In genomic region chr1:213650603-213651002, GRCh38 we compare ENCODE assay signal across 1 cellular context.
TF ChIP-seq lines count a peak whose summit lies in the region.

No MANE protein-coding gene starts in this region.

TF ChIP-seq in HepG2, 621 proteins besides CTCF, POLR2A, EP300 and RAD21 (continued from another document and continues in another):
- TF ChIP-seq HMGXB3 (CRISPR knock-in tag; IDR thresholded peaks at IDR 0.05; ENCODE audit: borderline replicate concordance) (no peak), ZNF276 (CRISPR knock-in tag; IDR thresholded peaks at IDR 0.05; ENCODE audit: low read depth) (no peak), ZNF709 (CRISPR knock-in tag; IDR thresholded peaks at IDR 0.05) (no peak; the same call in 1 of the 2 replicates), ZNF609 (CRISPR knock-in tag; IDR thresholded peaks at IDR 0.05; ENCODE audit: borderline replicate concordance) (peak; percentile 72; the same call in 1 of the 2 replicates), HNF4A (CRISPR knock-in tag; IDR thresholded peaks at IDR 0.05) (peak; percentile 53), ZNF30 (CRISPR knock-in tag; IDR thresholded peaks at IDR 0.05) (no peak), ZNF503 (CRISPR knock-in tag; IDR thresholded peaks at IDR 0.05) (peak; percentile 40; the same call in 1 of the 2 replicates), PHF8 (CRISPR knock-in tag; IDR thresholded peaks at IDR 0.05) (no peak), ZNF773 (CRISPR knock-in tag; IDR thresholded peaks at IDR 0.05; ENCODE audit: borderline replicate concordance) (no peak), RFX5 (IDR thresholded peaks at IDR 0.05; ENCODE audit: low read depth, low read length) (peak; percentile 87), JDP2 (CRISPR knock-in tag; IDR thresholded peaks at IDR 0.05; ENCODE audit: borderline replicate concordance) (no peak), ZC3H4 (CRISPR knock-in tag; IDR thresholded peaks at IDR 0.05; ENCODE audit: borderline replicate concordance) (no peak), ETV5 (CRISPR knock-in tag; IDR thresholded peaks at IDR 0.05; ENCODE audit: borderline replicate concordance) (peak; percentile 29; the same call in 1 of the 2 replicates), ZNF280D (CRISPR knock-in tag; IDR thresholded peaks at IDR 0.05) (0 out of 2 replicates have a peak, but pooled peaks have one; percentile 45), STAT6 (CRISPR knock-in tag; IDR thresholded peaks at IDR 0.05; ENCODE audit: borderline replicate concordance) (no peak), SOX5 (CRISPR knock-in tag; IDR thresholded peaks at IDR 0.05; ENCODE audit: borderline replicate concordance) (peak; percentile 46; the same call in 1 of the 2 replicates), SMYD3 (CRISPR knock-in tag; IDR thresholded peaks at IDR 0.05) (no peak), ARID3A (IDR thresholded peaks at IDR 0.05; ENCODE audit: low read depth, low read length) (0 out of 2 replicates have a peak, but pooled peaks have one; percentile 13), ZNF292 (CRISPR knock-in tag; IDR thresholded peaks at IDR 0.05; ENCODE audit: borderline replicate concordance, low read depth) (no peak), ZNF839 (CRISPR knock-in tag; IDR thresholded peaks at IDR 0.05; ENCODE audit: borderline replicate concordance) (no peak), ZNF678 (CRISPR knock-in tag; IDR thresholded peaks at IDR 0.05) (no peak), ZNF460 (CRISPR knock-in tag; IDR thresholded peaks at IDR 0.05; ENCODE audit: borderline replicate concordance) (no peak), ZNF644 (CRISPR knock-in tag; IDR thresholded peaks at IDR 0.05; ENCODE audit: low read depth) (peak; percentile 62; the same call in 1 of the 2 replicates), POGZ (CRISPR knock-in tag; IDR thresholded peaks at IDR 0.05) (peak; percentile 17; the same call in 1 of the 2 replicates), SP140L (CRISPR knock-in tag; IDR thresholded peaks at IDR 0.05; ENCODE audit: borderline replicate concordance) (no peak), ZNF720 (CRISPR knock-in tag; IDR thresholded peaks at IDR 0.05) (no peak), SOX13 (IDR thresholded peaks at IDR 0.05) (no peak), SOX13 (CRISPR knock-in tag; conservative IDR thresholded peaks at IDR 0.05 in 1 of 2, IDR thresholded peaks at IDR 0.05 in 1 of 2) (peak in 1 of 2 experiments; percentile 72; a peak in 2 of 4 replicates), RNF219 (CRISPR knock-in tag; IDR thresholded peaks at IDR 0.05) (no peak), KDM5B (CRISPR knock-in tag; IDR thresholded peaks at IDR 0.05; ENCODE audit: borderline replicate concordance) (no peak), ZNF619 (CRISPR knock-in tag; IDR thresholded peaks at IDR 0.05) (no peak), TARDBP (CRISPR knock-in tag; IDR thresholded peaks at IDR 0.05) (0 out of 2 replicates have a peak, but pooled peaks have one; percentile 41)
